ENCODE assay signal across 1 cellular context in genomic region chr20:35279533-35280174, GRCh38.
TF ChIP-seq lines count a peak whose summit lies in the region.

No MANE protein-coding gene starts in this region.

TF ChIP-seq in HepG2, 621 proteins besides CTCF, POLR2A, EP300 and RAD21:
- TF ChIP-seq ZXDC (CRISPR knock-in tag; IDR thresholded peaks at IDR 0.05) (0 out of 2 replicates have a peak, but pooled peaks have one; percentile 31), FUBP1 (CRISPR knock-in tag; IDR thresholded peaks at IDR 0.05; ENCODE audit: borderline replicate concordance) (no peak), RBFOX2 (IDR thresholded peaks at IDR 0.05; ENCODE audit: low read depth, low read length) (peak; percentile 54; the same call in 1 of the 2 replicates), POLR2AphosphoS5 (IDR thresholded peaks at IDR 0.05; ENCODE audit: low read depth, low read length) (0 out of 2 replicates have a peak, but pooled peaks have one; percentile 53), ZNF782 (CRISPR knock-in tag; IDR thresholded peaks at IDR 0.05; ENCODE audit: borderline replicate concordance) (peak; percentile 57; the same call in 1 of the 2 replicates), RELA (CRISPR knock-in tag; IDR thresholded peaks at IDR 0.05) (no peak), POLR2AphosphoS2 (IDR thresholded peaks at IDR 0.05; ENCODE audit: low read depth, low read length) (0 out of 2 replicates have a peak, but pooled peaks have one; percentile 12), RBM22 (optimal IDR thresholded peaks at IDR 0.05; ENCODE audit: low read length) (peak; percentile 87), MZF1 (CRISPR knock-in tag; IDR thresholded peaks at IDR 0.05; ENCODE audit: borderline replicate concordance) (0 out of 2 replicates have a peak, but pooled peaks have one; percentile 52), AGO2 (optimal IDR thresholded peaks at IDR 0.05; ENCODE audit: low read depth, low read length) (peak; percentile 17), PAF1 (CRISPR knock-in tag; IDR thresholded peaks at IDR 0.05) (0 out of 2 replicates have a peak, but pooled peaks have one; percentile 30), MAX (IDR thresholded peaks at IDR 0.05) (0 out of 2 replicates have a peak, but pooled peaks have one; percentile 14), ZNF776 (CRISPR knock-in tag; IDR thresholded peaks at IDR 0.05) (no peak)
